In genomic region chr17:12431188-12431587, GRCh38 we compare ENCODE assay signal across 11 cellular contexts.
DNase-seq lines count a peak whose midpoint lies in the region; ATAC-seq, FAIRE-seq and TF ChIP-seq lines count a peak whose summit lies in the region.
"Had no signal": no experiment of that assay in that cellular context is flagged by ENCODE, and none has a peak within 500 bp of the region (broad histone marks: within the 10 kb centered on the region; RNA-seq: fewer than 3 reads in every experiment).

No MANE protein-coding gene starts in this region.

- peak; percentile 92 for FAIRE-seq in GM12891 (lab: Jason Lieb, UNC)

- H3K4me3 ChIP-seq in brain microvascular endothelial cell (ENCODE audit: low read depth, low read length): no peak overlapping the region

- H3K36me3 Mint-ChIP-seq in HFFc6 (ENCODE audit: low read depth): no peaks in the 10 kb centered on the region
- H3K36me3 Mint-ChIP-seq: activated naive CD4-positive, alpha-beta T cell treated with anti-CD3 and anti-CD28 coated beads, Interleukin-2, amount 50 U/mL, for 24 hours had no signal

- H3K27ac Mint-ChIP-seq in HFFc6: no peak overlapping the region
- H3K27ac Mint-ChIP-seq: activated naive CD4-positive, alpha-beta T cell treated with anti-CD3 and anti-CD28 coated beads, Interleukin-2, amount 50 U/mL, for 24 hours had no signal

- no peak for DNase-seq in GM12891 (ENCODE audit: insufficient read length, low spot score)
- DNase-seq in HFFc6: no peak
- no peak for DNase-seq in NCI-H524 (lab: John Stamatoyannopoulos, UW)
- DNase-seq in brain microvascular endothelial cell: no peak
- no peak for DNase-seq in effector CD8-positive, alpha-beta T cell (lab: John Stamatoyannopoulos, UW)
- DNase-seq: activated CD4-positive, alpha-beta T cell treated with anti-CD3 and anti-CD28 coated beads, Interleukin-2, amount 50 U/mL, for 48 hours; NCI-H1105 had no signal

- in situ Hi-C loops in brain microvascular endothelial cell (cut with HindIII; ENCODE audit: low pct_ligation_motif_present, low sequenced_read_pairs): no loop called here

- no peaks in the 10 kb centered on the region for H3K9me3 Mint-ChIP-seq in HFFc6

- H3K27ac ChIP-seq in brain microvascular endothelial cell: no peak overlapping the region

- H3K36me3 ChIP-seq in brain microvascular endothelial cell (replicated peaks): no peaks in the 10 kb centered on the region

- no peak for TF ChIP-seq CTCF in HFFc6 (IDR thresholded peaks at IDR 0.05)
- no peak for TF ChIP-seq CTCF in brain microvascular endothelial cell (IDR thresholded peaks at IDR 0.05; ENCODE audit: low read depth, low read length, missing control alignments)

- ATAC-seq in GM19395 (IDR thresholded peaks at IDR 0.05; ENCODE audit: unreplicated experiment) (peak; percentile 88), HG02763 (IDR thresholded peaks at IDR 0.05; ENCODE audit: unreplicated experiment) (peak; percentile 88), HG03442 (IDR thresholded peaks at IDR 0.05; ENCODE audit: unreplicated experiment) (peak; percentile 84)

- peaks cover 1% of the 10 kb centered on the region for H3K4me1 Mint-ChIP-seq in HFFc6 (ENCODE audit: low read depth)
- H3K4me1 Mint-ChIP-seq: activated naive CD4-positive, alpha-beta T cell treated with anti-CD3 and anti-CD28 coated beads, Interleukin-2, amount 50 U/mL, for 24 hours had no signal

- H3K27me3 Mint-ChIP-seq in HFFc6 (ENCODE audit: insufficient read depth): peaks cover 4% of the 10 kb centered on the region

- TF ChIP-seq POLR2A in GM12891 (IDR thresholded peaks at IDR 0.05; ENCODE audit: low read depth, low read length): peak; percentile 76

- no peak overlapping the region for H3K4me3 Mint-ChIP-seq in HFFc6
- H3K4me3 Mint-ChIP-seq: activated naive CD4-positive, alpha-beta T cell treated with anti-CD3 and anti-CD28 coated beads, Interleukin-2, amount 50 U/mL, for 24 hours had no signal

- no peaks in the 10 kb centered on the region for H3K27me3 ChIP-seq in brain microvascular endothelial cell (replicated peaks)

TF ChIP-seq in GM12891, 5 proteins besides CTCF, POLR2A, EP300 and RAD21:
- no peak for TF ChIP-seq POU2F2 (IDR thresholded peaks at IDR 0.05; ENCODE audit: low read depth, low read length)
- TF ChIP-seq SPI1 (IDR thresholded peaks at IDR 0.05; ENCODE audit: low read depth, low read length): peak; percentile 97
- TF ChIP-seq TAF1 (IDR thresholded peaks at IDR 0.05; ENCODE audit: low read depth, low read length): peak; percentile 66
- TF ChIP-seq POLR2AphosphoS5 (IDR thresholded peaks at IDR 0.05; ENCODE audit: low read depth, low read length): peak; percentile 55
- TF ChIP-seq PAX5 (IDR thresholded peaks at IDR 0.05; ENCODE audit: insufficient read depth, low read length, severe bottlenecking): no peak
TF ChIP-seq in GM12891: peak in this region for 3.
